ENCODE assay signal across 8 cellular contexts in the genomic region with DNA sequence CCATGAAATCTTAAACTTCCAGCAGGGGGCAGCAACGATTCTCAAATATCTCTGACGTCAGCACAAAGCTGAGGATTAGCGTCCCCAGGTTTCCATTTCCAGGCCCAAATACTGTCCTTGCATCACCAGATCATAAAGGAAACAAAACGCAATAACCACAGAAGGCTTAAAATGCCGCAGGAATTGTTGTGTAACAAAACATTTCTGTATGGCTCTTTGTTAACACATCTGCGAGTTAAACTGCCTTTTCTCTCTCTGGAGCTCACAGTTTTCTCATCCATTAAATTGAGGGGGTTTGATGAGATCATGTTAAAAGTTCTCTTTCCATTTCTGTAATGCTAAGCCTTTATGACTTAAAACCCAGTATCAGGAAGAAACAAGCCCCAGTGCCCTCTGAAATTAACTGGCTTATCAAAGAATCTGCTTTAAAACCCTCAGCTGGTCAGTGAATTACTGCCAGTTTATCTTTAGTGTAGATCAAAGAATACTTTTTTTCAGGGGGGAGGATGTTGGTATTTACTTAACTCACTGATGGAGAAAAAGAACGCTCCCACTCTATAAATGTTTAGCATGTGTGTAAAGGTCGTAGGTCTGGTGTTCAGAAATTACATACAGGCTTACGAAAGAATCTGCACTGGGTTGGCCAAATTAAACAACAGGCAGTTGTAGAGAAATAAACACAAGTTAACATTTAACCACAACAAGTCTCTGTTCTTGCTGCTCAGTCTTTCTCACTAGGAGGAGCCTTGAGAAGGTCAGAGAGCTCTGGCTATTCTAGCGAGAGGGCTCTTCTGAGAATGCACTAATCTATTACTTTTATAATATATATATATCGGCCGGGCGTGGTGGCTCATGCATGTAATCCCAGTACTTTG. TPM values are rescaled to one million over a fixed set of nuclear protein-coding genes. Genes with fewer than 3 reads are reported as not detected.
DNase-seq lines count a peak whose midpoint lies in the region; ATAC-seq and TF ChIP-seq lines count a peak whose summit lies in the region.

No MANE protein-coding gene starts in this region.

- peaks cover 27% of the 10 kb centered on the region for H3K4me1 Mint-ChIP-seq in activated T-helper 2 cell treated with anti-CD3 and anti-CD28 coated beads, Interferon-gamma antibody, Interleukin-2, Interleukin-4, amounts not matched to agents 10 μg/mL and 5 μg/mL and 100 μg/mL, durations not matched to agents 14 hours and 24 hours and 36 hours (ENCODE audit: low read depth)

- H3K9me3 Mint-ChIP-seq in activated T-helper 2 cell treated with anti-CD3 and anti-CD28 coated beads, Interferon-gamma antibody, Interleukin-2, Interleukin-4, amounts not matched to agents 10 μg/mL and 5 μg/mL and 100 μg/mL, durations not matched to agents 14 hours and 24 hours and 36 hours: no peaks in the 10 kb centered on the region

- peaks cover 5% of the 10 kb centered on the region for H3K27me3 Mint-ChIP-seq in activated T-helper 2 cell treated with anti-CD3 and anti-CD28 coated beads, Interferon-gamma antibody, Interleukin-2, Interleukin-4, amounts not matched to agents 10 μg/mL and 5 μg/mL and 100 μg/mL, durations not matched to agents 14 hours and 24 hours and 36 hours (ENCODE audit: low read depth)

- H3K27me3 ChIP-seq in GM06990 (replicated peaks; ENCODE audit: control insufficient read depth, insufficient read depth, low read length) (no peaks in the 10 kb centered on the region), RWPE2 (ENCODE audit: insufficient read depth, poor library complexity, severe bottlenecking) (no peaks in the 10 kb centered on the region), neutrophil (no peaks in the 10 kb centered on the region)

- no peak overlapping the region for H3K4me3 ChIP-seq in GM06990 (replicated peaks; ENCODE audit: low read depth, low read length)
- H3K4me3 ChIP-seq in RWPE2 (ENCODE audit: severe bottlenecking): no peak overlapping the region
- H3K4me3 ChIP-seq in fibroblast of the aortic adventitia (ENCODE audit: low read depth, low read length): no peak overlapping the region
- H3K4me3 ChIP-seq in neutrophil (ENCODE audit: low read depth in 1 of 2, low read length in 1 of 2): peak overlapping the region; percentile 4 to 17

- H3K27ac Mint-ChIP-seq in activated T-helper 2 cell treated with anti-CD3 and anti-CD28 coated beads, Interferon-gamma antibody, Interleukin-2, Interleukin-4, amounts not matched to agents 10 μg/mL and 5 μg/mL and 100 μg/mL, durations not matched to agents 14 hours and 24 hours and 36 hours: peak overlapping the region; percentile 61

- ATAC-seq in RWPE2 (ENCODE audit: low read depth) (peak; percentile 64), HG02885 (IDR thresholded peaks at IDR 0.05; ENCODE audit: poor library complexity, unreplicated experiment) (no peak)

- no peaks in the 10 kb centered on the region for H3K36me3 ChIP-seq in GM06990 (ENCODE audit: control insufficient read depth, insufficient read depth, low read length)
- H3K36me3 ChIP-seq in RWPE2 (ENCODE audit: low read depth): no peaks in the 10 kb centered on the region
- H3K36me3 ChIP-seq in neutrophil: no peaks in the 10 kb centered on the region

- no peak overlapping the region for H3K4me3 Mint-ChIP-seq in activated T-helper 2 cell treated with anti-CD3 and anti-CD28 coated beads, Interferon-gamma antibody, Interleukin-2, Interleukin-4, amounts not matched to agents 10 μg/mL and 5 μg/mL and 100 μg/mL, durations not matched to agents 14 hours and 24 hours and 36 hours (ENCODE audit: low read depth)

- DNase-seq in GM06990 (ENCODE audit: extremely low read depth, insufficient read length) (peak; percentile 33), LHCN-M2 (ENCODE audit: low read depth) (peak; percentile 92), RWPE2 (ENCODE audit: low spot score) (no peak), fibroblast of the aortic adventitia (ENCODE audit: low read depth) (peak; percentile 97), substantia nigra (lab: John Stamatoyannopoulos, UW) (peak in 38 of 49 donors; percentile 3 to 76 (median 43))
- peak; percentile 57 for DNase-seq in activated T-helper 2 cell treated with anti-CD3 and anti-CD28 coated beads, Interferon-gamma antibody, Interleukin-2, Interleukin-4, amounts not matched to agents 10 μg/mL and 5 μg/mL and 100 μg/mL, durations not matched to agents 14 hours and 24 hours and 36 hours (ENCODE audit: low spot score)

- peak; percentile 52 for TF ChIP-seq CTCF in GM06990 (IDR thresholded peaks at IDR 0.05; ENCODE audit: insufficient read depth, low read length, poor library complexity, severe bottlenecking)
- peak; percentile 85 for TF ChIP-seq CTCF in RWPE2 (IDR thresholded peaks at IDR 0.05; ENCODE audit: poor library complexity, severe bottlenecking)
- TF ChIP-seq CTCF in fibroblast of the aortic adventitia (IDR thresholded peaks at IDR 0.05; ENCODE audit: insufficient read depth, low read length): peak; percentile 51
- TF ChIP-seq CTCF in neutrophil (IDR thresholded peaks at IDR 0.05): peak; percentile 66

- H3K27ac ChIP-seq in RWPE2 (ENCODE audit: poor library complexity, severe bottlenecking): peak overlapping the region; percentile 64
- peak overlapping the region; percentile 65 for H3K27ac ChIP-seq in neutrophil
- peak overlapping the region; percentile 75 for H3K27ac ChIP-seq in substantia nigra (ENCODE audit: low read depth, low read length, poor library complexity, severe bottlenecking)

- intact Hi-C loops in activated T-helper 2 cell treated with anti-CD3 and anti-CD28 coated beads, Interferon-gamma antibody, Interleukin-2, Interleukin-4, amounts not matched to agents 10 μg/mL and 5 μg/mL and 100 μg/mL, durations not matched to agents 14 hours and 24 hours and 36 hours (cut with micrococcal nuclease): loop anchor here (1.0 to 5.0 kb wide), 4 partner anchors 28 to 168 kb away; a partner anchor contains a TSS

- H3K4me1 ChIP-seq in RWPE2 (ENCODE audit: insufficient read depth, poor library complexity, severe bottlenecking): peaks cover 21% of the 10 kb centered on the region
- H3K4me1 ChIP-seq in neutrophil (ENCODE audit: control insufficient read depth in 1 of 2, insufficient read depth in 1 of 2, low read depth in 1 of 2, low read length in 1 of 2): peaks cover 13 to 14% of the 10 kb centered on the region in 2 experiments

- no peaks in the 10 kb centered on the region for H3K36me3 Mint-ChIP-seq in activated T-helper 2 cell treated with anti-CD3 and anti-CD28 coated beads, Interferon-gamma antibody, Interleukin-2, Interleukin-4, amounts not matched to agents 10 μg/mL and 5 μg/mL and 100 μg/mL, durations not matched to agents 14 hours and 24 hours and 36 hours (ENCODE audit: low read depth)

- H3K9me3 ChIP-seq in RWPE2 (ENCODE audit: severe bottlenecking) (no peaks in the 10 kb centered on the region), neutrophil (no peaks in the 10 kb centered on the region)

RNA-seq across cellular contexts. Expression of a gene that starts 10.6 kb away (rescaled TPM):
- 10.7 and 17.2 TPM in 2 replicates for total RNA-seq in LHCN-M2 (2014; rRNA removed)
- polyA plus RNA-seq in LHCN-M2 (2012): 19.6 TPM
- 56.0 and 61.9 TPM in 2 replicates for total RNA-seq in activated T-helper 2 cell treated with anti-CD3 and anti-CD28 coated beads, Interferon-gamma antibody, Interleukin-2, Interleukin-4, amounts not matched to agents 10 μg/mL and 5 μg/mL and 100 μg/mL, durations not matched to agents 14 hours and 24 hours and 36 hours
- 20.6 and 22.2 TPM in 2 replicates for total RNA-seq in fibroblast of the aortic adventitia (ENCODE audit: low replicate concordance)

RNA-seq across cellular contexts. Expression of a gene that starts 28.0 kb away (rescaled TPM):
- total RNA-seq in LHCN-M2 (2014; rRNA removed) (60.7 and 67.3 TPM in 2 replicates), fibroblast of the aortic adventitia (ENCODE audit: low replicate concordance) (31.0 and 99.4 TPM in 2 replicates)
- polyA plus RNA-seq in LHCN-M2 (2012): 86.2 TPM
- 201 and 204 TPM in 2 replicates for total RNA-seq in activated T-helper 2 cell treated with anti-CD3 and anti-CD28 coated beads, Interferon-gamma antibody, Interleukin-2, Interleukin-4, amounts not matched to agents 10 μg/mL and 5 μg/mL and 100 μg/mL, durations not matched to agents 14 hours and 24 hours and 36 hours

RNA-seq across cellular contexts. Expression of a gene that starts 44.8 kb away (rescaled TPM):
- total RNA-seq in LHCN-M2 (2014; rRNA removed) (not detected in 2 replicates), fibroblast of the aortic adventitia (ENCODE audit: low replicate concordance) (0.36 TPM in 1 of 2 replicates, not detected in the other)
- 0.49 TPM for polyA plus RNA-seq in LHCN-M2 (2012)
- 1.8 and 1.9 TPM in 2 replicates for total RNA-seq in activated T-helper 2 cell treated with anti-CD3 and anti-CD28 coated beads, Interferon-gamma antibody, Interleukin-2, Interleukin-4, amounts not matched to agents 10 μg/mL and 5 μg/mL and 100 μg/mL, durations not matched to agents 14 hours and 24 hours and 36 hours

RNA-seq across cellular contexts. Expression of a gene that starts 56.9 kb away (rescaled TPM):
- total RNA-seq in LHCN-M2 (2014; rRNA removed) (30.8 and 34.0 TPM in 2 replicates), fibroblast of the aortic adventitia (ENCODE audit: low replicate concordance) (23.0 and 27.9 TPM in 2 replicates)
- 19.0 TPM for polyA plus RNA-seq in LHCN-M2 (2012)
- 60.5 and 60.8 TPM in 2 replicates for total RNA-seq in activated T-helper 2 cell treated with anti-CD3 and anti-CD28 coated beads, Interferon-gamma antibody, Interleukin-2, Interleukin-4, amounts not matched to agents 10 μg/mL and 5 μg/mL and 100 μg/mL, durations not matched to agents 14 hours and 24 hours and 36 hours

RNA-seq across cellular contexts. Expression of a gene that starts 57.1 kb away (rescaled TPM):
- total RNA-seq in LHCN-M2 (2014; rRNA removed): 48.8 and 48.9 TPM in 2 replicates
- 19.4 TPM for polyA plus RNA-seq in LHCN-M2 (2012)
- 41.5 and 42.9 TPM in 2 replicates for total RNA-seq in activated T-helper 2 cell treated with anti-CD3 and anti-CD28 coated beads, Interferon-gamma antibody, Interleukin-2, Interleukin-4, amounts not matched to agents 10 μg/mL and 5 μg/mL and 100 μg/mL, durations not matched to agents 14 hours and 24 hours and 36 hours
- 19.7 and 51.5 TPM in 2 replicates for total RNA-seq in fibroblast of the aortic adventitia (ENCODE audit: low replicate concordance)

Comparison
In these comparisons a context has a peak if more than half of its experiments do, and no peak if none do; other contexts are left out.
1. H3K4me3 ChIP-seq: peak in neutrophil (2 of 2); none in GM06990 (single experiment), RWPE2 (single experiment) and fibroblast of the aortic adventitia (single experiment).
2. Peak in every context shown above with its lines, with median percentiles within 50 percentile points of each other: CTCF ChIP-seq and H3K27ac ChIP-seq.